ENCODE assay signal across 9 cellular contexts in genomic region chr2:8003462-8004075, GRCh38.
DNase-seq lines count a peak whose midpoint lies in the region; ATAC-seq lines count a peak whose summit lies in the region.
"Had no signal": no experiment of that assay in that cellular context is flagged by ENCODE, and none has a peak within 500 bp of the region (broad histone marks: within the 10 kb centered on the region; RNA-seq: fewer than 3 reads in every experiment).

No MANE protein-coding gene starts in this region.

- DNase-seq in DMS 273 (lab: John Stamatoyannopoulos, UW; ENCODE audit: unreplicated experiment), result peak; percentile 84
- peak; percentile 13 for DNase-seq in RPMI8226
- DNase-seq in Right ventricle myocardium inferior (ENCODE audit: missing footprints), result no peak
- DNase-seq in sciatic nerve (ENCODE audit: low spot score), result peak; percentile 67
- no peak for DNase-seq in stimulated activated CD4-positive, alpha-beta T cell treated with anti-CD3 and anti-CD28 coated beads, Interleukin-2, amount 100 ng/mL, for 48 hours
- DNase-seq: H9 had no signal

- ATAC-seq in Right ventricle myocardium inferior, result peak; percentile 95
- ATAC-seq in sciatic nerve, result peak; percentile 97
- ATAC-seq in HG03520 (IDR thresholded peaks at IDR 0.05; ENCODE audit: unreplicated experiment), result no peak
- no peak for ATAC-seq in GM19328 (IDR thresholded peaks at IDR 0.05; ENCODE audit: unreplicated experiment)
- no peak for ATAC-seq in HG02970 (IDR thresholded peaks at IDR 0.05; ENCODE audit: low FRiP score, unreplicated experiment)

- intact Hi-C loops in Right ventricle myocardium inferior (cut with DNase I), result loop anchor here (5.0 kb wide), 1 partner anchor 679 kb away; the partner anchor contains the start of gene ID2
- intact Hi-C loops in sciatic nerve (cut with DNase I), result no loop called here

Comparison
In these comparisons a context has a peak if more than half of its experiments do, and no peak if none do; other contexts are left out.
1. DNase-seq: peak in DMS 273 (single experiment), RPMI8226 (single experiment) and sciatic nerve (single experiment); none in Right ventricle myocardium inferior (single experiment) and stimulated activated CD4-positive, alpha-beta T cell treated with anti-CD3 and anti-CD28 coated beads, Interleukin-2, amount 100 ng/mL, for 48 hours (0 of 2).
2. ATAC-seq: peak in Right ventricle myocardium inferior (single experiment) and sciatic nerve (single experiment); none in HG03520 (single experiment), GM19328 (single experiment) and HG02970 (single experiment).